Comparison of ENCODE assay signal across 8 cellular contexts in the genomic region with DNA sequence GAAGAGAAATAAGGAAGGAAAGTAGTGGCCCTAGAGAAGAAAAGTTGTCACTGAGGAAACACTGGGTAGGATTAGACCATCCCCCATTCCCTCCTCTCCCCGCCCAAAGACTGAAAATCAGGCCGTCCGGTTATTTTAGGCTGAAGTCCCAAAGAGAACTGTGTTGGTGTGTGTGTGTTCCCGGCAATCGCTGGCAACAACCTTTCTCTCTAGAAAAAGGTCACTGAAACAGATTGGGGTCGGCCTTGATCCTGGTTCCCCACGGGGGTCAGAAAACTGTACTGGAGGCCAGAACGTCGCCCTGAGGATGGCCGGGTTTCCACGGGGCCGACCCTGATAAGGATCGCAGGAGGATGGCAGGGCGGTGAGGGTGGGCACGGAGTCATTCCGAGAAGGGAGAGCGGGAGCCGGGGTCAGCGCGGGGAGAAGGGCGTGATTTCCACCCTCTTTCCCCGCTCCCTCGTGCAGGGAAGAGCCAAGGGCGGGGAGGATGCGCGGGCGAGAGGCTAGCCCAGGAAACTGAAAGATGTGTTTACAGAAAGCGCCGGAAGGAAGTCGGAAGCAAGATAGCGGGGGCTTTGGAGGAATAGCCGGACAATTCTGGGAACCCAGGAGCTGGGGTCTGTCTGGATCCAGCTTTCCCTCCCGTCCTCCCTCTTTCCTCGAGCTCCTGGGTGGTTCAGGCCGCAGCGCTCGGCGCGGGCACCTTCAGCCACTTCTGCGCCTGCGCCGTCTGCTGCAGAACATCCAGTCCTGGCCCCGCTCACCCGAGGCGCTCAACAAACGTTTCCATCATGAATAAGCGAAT. TPM values are rescaled to one million over a fixed set of nuclear protein-coding genes. Genes with fewer than 3 reads are reported as not detected.
A peak's percentile ranks its signal among the peaks of the same experiment; 100 is the strongest.
DNase-seq lines count a peak whose midpoint lies in the region; ATAC-seq lines count a peak whose summit lies in the region.

No MANE protein-coding gene starts in this region.

- DNase-seq in HPDE6-E6E7 (ENCODE audit: extremely low spot score) (peak; percentile 67), dermis blood vessel endothelial cell (peak; percentile 84), mucosa of gallbladder (ENCODE audit: low spot score) (peak; percentile 75), NCI-H2107 (lab: John Stamatoyannopoulos, UW) (no peak)
- DNase-seq in activated CD4-positive, alpha-beta T cell treated with anti-CD3 and anti-CD28 coated beads, Interleukin-2, amount 50 U/mL, for 48 hours, result peak; percentile 74 to 80
- peak; percentile 81 for DNase-seq in stimulated activated CD8-positive, alpha-beta memory T cell treated with anti-CD3 and anti-CD28 coated beads, Interleukin-4, amount 100 ng/mL, for 48 hours

- peak overlapping the region; percentile 52; the same call in 1 of the 2 replicates for H3K4me3 ChIP-seq in GM08714 (ENCODE audit: low read length)

- no peak for ATAC-seq in HG02623 (IDR thresholded peaks at IDR 0.05; ENCODE audit: unreplicated experiment)

RNA-seq across cellular contexts. Expression of a gene that starts 25.3 kb away (rescaled TPM):
- total RNA-seq in dermis blood vessel endothelial cell, result 104 and 143 TPM in 2 replicates
- total RNA-seq in mucosa of gallbladder, result 44.2 TPM
